26 cellular contexts compared by ENCODE assay signal in the genomic region with DNA sequence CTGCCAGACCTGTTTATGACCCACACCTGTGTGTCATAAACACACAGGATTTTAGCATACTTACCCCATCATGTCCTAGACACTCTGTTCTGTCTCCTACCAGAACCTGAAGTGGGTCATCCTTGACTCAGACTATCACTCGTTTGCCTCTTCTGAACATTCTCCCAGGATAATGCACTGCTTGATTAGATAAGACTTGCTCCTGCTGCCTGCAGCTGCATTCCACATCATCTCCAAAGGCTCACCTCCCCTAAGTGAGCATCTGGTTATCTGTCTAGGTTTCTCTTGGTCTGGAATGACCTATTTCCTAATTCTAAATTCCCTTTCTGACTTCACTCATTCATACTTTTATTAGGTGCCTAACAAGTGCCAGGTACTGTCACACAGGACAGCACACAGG.
"Had no signal": no experiment of that assay in that cellular context is flagged by ENCODE, and none has a peak within 500 bp of the region (broad histone marks: within the 10 kb centered on the region; RNA-seq: fewer than 3 reads in every experiment).

No MANE protein-coding gene starts in this region.

- H3K36me3 ChIP-seq: neutrophil, pancreas, right lobe of liver, sigmoid colon, stomach, thyroid gland, upper lobe of right lung, uterus had no signal

- DNase-seq: naive B cell; naive thymus-derived CD8-positive, alpha-beta T cell; nephron progenitor cell; nucleus accumbens; pancreas; psoas muscle; right cardiac atrium; right lobe of liver; sigmoid colon; small intestine; stimulated activated CD4-positive, alpha-beta T cell treated with anti-CD3 and anti-CD28 coated beads, Interleukin-15, amount 100 ng/mL, for 24 hours; stimulated activated CD4-positive, alpha-beta T cell treated with anti-CD3 and anti-CD28 coated beads, Interleukin-4, amount 100 ng/mL, for 24 hours; stimulated activated naive B cell treated with anti-CD40 and anti-IgM and Interleukin-4, amounts not matched to agents 10 μg/mL and 1 μg/mL and 100 μg/mL, for 72 hours; stimulated activated naive CD4-positive, alpha-beta T cell treated with Interleukin-2 at 50 U/mL for 16 hours; stomach; thyroid gland; upper lobe of right lung; uterus had no signal

- H3K27ac Mint-ChIP-seq: naive B cell; naive thymus-derived CD8-positive, alpha-beta T cell; natural killer cell treated with Interleukin-12 subunit alpha and Interleukin-12 subunit beta and Interleukin-15 and Interleukin-18, amount 100 ng/mL, for 72 hours; nephron progenitor cell; stimulated activated effector memory CD8-positive, alpha-beta T cell treated with anti-CD3 and anti-CD28 coated beads, Interleukin-12 subunit alpha, Interleukin-12 subunit beta, amount 100 ng/mL, for 72 hours; stimulated activated naive B cell treated with anti-CD40 and anti-IgM and Interleukin-4, amounts not matched to agents 10 μg/mL and 1 μg/mL and 100 μg/mL, for 72 hours; stimulated activated naive CD8-positive, alpha-beta T cell treated with anti-CD3 and anti-CD28 coated beads, Interleukin-15, Interleukin-2, amounts not matched to agents 100 ng/mL and 50 ng/mL, for 24 hours; type B pancreatic cell had no signal

- H3K27me3 Mint-ChIP-seq: naive B cell; stimulated activated naive B cell treated with anti-CD40 and anti-IgM and Interleukin-4, amounts not matched to agents 10 μg/mL and 1 μg/mL and 100 μg/mL, for 72 hours had no signal

- H3K4me1 ChIP-seq: pancreas, psoas muscle, right lobe of liver, sigmoid colon, stomach, thyroid gland, tibial nerve, upper lobe of right lung, uterus had no signal

- H3K9me3 ChIP-seq: neutrophil, pancreas, psoas muscle, right lobe of liver, sigmoid colon, stomach, thoracic aorta, thyroid gland, tibial nerve, upper lobe of right lung, uterus had no signal

- H3K9me3 Mint-ChIP-seq: naive thymus-derived CD8-positive, alpha-beta T cell; nephron progenitor cell; neural crest cell had no signal

- H3K27ac ChIP-seq: neutrophil, pancreas, psoas muscle, right lobe of liver, sigmoid colon, stomach, thoracic aorta, thyroid gland, tibial nerve, upper lobe of right lung, uterus had no signal

- H3K36me3 Mint-ChIP-seq: naive B cell; naive thymus-derived CD8-positive, alpha-beta T cell; natural killer cell treated with Interleukin-12 subunit alpha and Interleukin-12 subunit beta and Interleukin-15 and Interleukin-18, amount 100 ng/mL, for 72 hours; stimulated activated effector memory CD8-positive, alpha-beta T cell treated with anti-CD3 and anti-CD28 coated beads, Interleukin-12 subunit alpha, Interleukin-12 subunit beta, amount 100 ng/mL, for 72 hours; stimulated activated naive B cell treated with anti-CD40 and anti-IgM and Interleukin-4, amounts not matched to agents 10 μg/mL and 1 μg/mL and 100 μg/mL, for 72 hours; type B pancreatic cell had no signal

- H3K4me3 Mint-ChIP-seq: naive B cell; naive thymus-derived CD8-positive, alpha-beta T cell; natural killer cell treated with Interleukin-12 subunit alpha and Interleukin-12 subunit beta and Interleukin-15 and Interleukin-18, amount 100 ng/mL, for 72 hours; nephron progenitor cell; neural crest cell; stimulated activated effector memory CD8-positive, alpha-beta T cell treated with anti-CD3 and anti-CD28 coated beads, Interleukin-12 subunit alpha, Interleukin-12 subunit beta, amount 100 ng/mL, for 72 hours; stimulated activated naive B cell treated with anti-CD40 and anti-IgM and Interleukin-4, amounts not matched to agents 10 μg/mL and 1 μg/mL and 100 μg/mL, for 72 hours; stimulated activated naive CD8-positive, alpha-beta T cell treated with anti-CD3 and anti-CD28 coated beads, Interleukin-15, Interleukin-2, amounts not matched to agents 100 ng/mL and 50 ng/mL, for 24 hours; type B pancreatic cell had no signal

- H3K4me3 ChIP-seq: pancreas, psoas muscle, right lobe of liver, sigmoid colon, stomach, thoracic aorta, thyroid gland, tibial nerve, upper lobe of right lung, uterus had no signal

- H3K27me3 ChIP-seq: pancreas, right lobe of liver, sigmoid colon, stomach, thyroid gland, tibial nerve, upper lobe of right lung, uterus had no signal

- H3K4me1 Mint-ChIP-seq: naive B cell; naive thymus-derived CD8-positive, alpha-beta T cell; nephron progenitor cell; neural crest cell; stimulated activated effector memory CD8-positive, alpha-beta T cell treated with anti-CD3 and anti-CD28 coated beads, Interleukin-12 subunit alpha, Interleukin-12 subunit beta, amount 100 ng/mL, for 72 hours; stimulated activated naive B cell treated with anti-CD40 and anti-IgM and Interleukin-4, amounts not matched to agents 10 μg/mL and 1 μg/mL and 100 μg/mL, for 72 hours had no signal
